ENCODE assay signal across 17 cellular contexts in the genomic region with DNA sequence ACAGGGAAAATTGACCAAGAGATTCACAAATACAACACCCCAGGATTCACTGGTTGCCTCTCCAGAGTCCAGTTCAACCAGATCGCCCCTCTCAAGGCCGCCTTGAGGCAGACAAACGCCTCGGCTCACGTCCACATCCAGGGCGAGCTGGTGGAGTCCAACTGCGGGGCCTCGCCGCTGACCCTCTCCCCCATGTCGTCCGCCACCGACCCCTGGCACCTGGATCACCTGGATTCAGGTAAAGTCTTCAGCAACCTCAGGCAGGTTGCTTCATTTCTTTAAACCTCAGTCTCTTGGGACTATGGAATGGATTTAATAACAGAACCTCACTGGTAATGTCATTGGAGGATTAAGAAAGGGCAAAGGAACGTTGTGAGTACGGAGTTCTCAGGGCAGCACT.
DNase-seq lines count a peak whose midpoint lies in the region; ATAC-seq and TF ChIP-seq lines count a peak whose summit lies in the region.
"Had no signal": no experiment of that assay in that cellular context is flagged by ENCODE, and none has a peak within 500 bp of the region (broad histone marks: within the 10 kb centered on the region; RNA-seq: fewer than 3 reads in every experiment).

No MANE protein-coding gene starts in this region.

- ATAC-seq in GM21381 (IDR thresholded peaks at IDR 0.05; ENCODE audit: unreplicated experiment) (no peak), mucosa of descending colon (no peak)
- ATAC-seq: A549; CD8-positive, alpha-beta T cell had no signal

- H2AK5ac ChIP-seq in neuronal stem cell (ENCODE audit: low read depth, low read length), result no peak overlapping the region

- peaks cover 6% of the 10 kb centered on the region for H3K79me1 ChIP-seq in neuronal stem cell (ENCODE audit: low read depth, low read length)

- H3K9me2 ChIP-seq in neural cell (ENCODE audit: insufficient read depth, low read length), result no peaks in the 10 kb centered on the region

- no peaks in the 10 kb centered on the region for H3K27me3 ChIP-seq in neural cell (ENCODE audit: insufficient read depth, low read depth, low read length)
- H3K27me3 ChIP-seq in neuronal stem cell (ENCODE audit: control insufficient read depth in 3 of 3, insufficient read depth in 3 of 3, low read depth in 1 of 3, low read length in 3 of 3), result no peaks in the 10 kb centered on the region
- H3K27me3 ChIP-seq: BLaER1 treated with 17β-estradiol and CSF1 and Interleukin-3, amounts not matched to agents 10 nM and 100 nM had no signal

- H3K23ac ChIP-seq in neuronal stem cell (ENCODE audit: low read depth, low read length, poor library complexity), result no peak overlapping the region

- H3K4me3 ChIP-seq in neural cell (ENCODE audit: low read length), result no peak overlapping the region
- H3K4me3 ChIP-seq in neuronal stem cell (ENCODE audit: low read length in 2 of 2), result no peak overlapping the region
- H3K4me3 ChIP-seq in mucosa of descending colon, result no peak overlapping the region
- H3K4me3 ChIP-seq: A549; BLaER1 treated with 17β-estradiol and CSF1 and Interleukin-3, amounts not matched to agents 10 nM and 100 nM had no signal

- H3K27ac ChIP-seq in neural cell (ENCODE audit: low read length) (peak overlapping the region; percentile 97), neuronal stem cell (replicated peaks; ENCODE audit: low read length) (no peak overlapping the region)
- H3K27ac ChIP-seq: 22Rv1; A549; BLaER1 treated with 17β-estradiol and CSF1 and Interleukin-3, amounts not matched to agents 10 nM and 100 nM; C4-2B had no signal

- H2BK120ac ChIP-seq in neuronal stem cell (ENCODE audit: low read depth, low read length), result no peak overlapping the region

- no peaks in the 10 kb centered on the region for H4K20me1 ChIP-seq in neural cell (ENCODE audit: insufficient read depth)
- H4K20me1 ChIP-seq: BLaER1 treated with 17β-estradiol and CSF1 and Interleukin-3, amounts not matched to agents 10 nM and 100 nM had no signal

- H4K91ac ChIP-seq in neuronal stem cell (ENCODE audit: low read depth, low read length, poor library complexity), result no peak overlapping the region

- H3K4me2 ChIP-seq in neural cell (ENCODE audit: low read length), result no peak overlapping the region
- H3K4me2 ChIP-seq in neuronal stem cell (ENCODE audit: insufficient read depth, low read length, poor library complexity, severe bottlenecking), result no peak overlapping the region
- H3K4me2 ChIP-seq: A549; BLaER1 treated with 17β-estradiol and CSF1 and Interleukin-3, amounts not matched to agents 10 nM and 100 nM had no signal

- intact Hi-C loops in mucosa of descending colon (cut with DNase I, micrococcal nuclease), result no loop called here

- H2AFZ ChIP-seq in neural cell (ENCODE audit: low read depth, low read length), result no peak overlapping the region
- H2AFZ ChIP-seq in neuronal stem cell (ENCODE audit: low read length), result no peak overlapping the region

- no peaks in the 10 kb centered on the region for H3F3A ChIP-seq in neural cell (ENCODE audit: insufficient read depth, low read length, poor library complexity, severe bottlenecking)

- no peak overlapping the region for H3K9ac ChIP-seq in neural cell (ENCODE audit: low read length)
- no peak overlapping the region for H3K9ac ChIP-seq in neuronal stem cell (ENCODE audit: low read depth, low read length, poor library complexity)
- H3K9ac ChIP-seq: BLaER1 treated with 17β-estradiol and CSF1 and Interleukin-3, amounts not matched to agents 10 nM and 100 nM had no signal

- H2BK15ac ChIP-seq in neuronal stem cell (ENCODE audit: low read length), result no peak overlapping the region

- H3K36me3 ChIP-seq in neural cell (ENCODE audit: insufficient read depth, low read length), result peaks cover 17% of the 10 kb centered on the region
- H3K36me3 ChIP-seq in neuronal stem cell (replicated peaks in 1 of 2; ENCODE audit: control insufficient read depth in 2 of 2, insufficient read depth in 2 of 2, low read length in 2 of 2), result peaks cover 0 to 17% of the 10 kb centered on the region in 2 donors
- H3K36me3 ChIP-seq in mucosa of descending colon (ENCODE audit: low read depth), result no peaks in the 10 kb centered on the region
- H3K36me3 ChIP-seq: BLaER1 treated with 17β-estradiol and CSF1 and Interleukin-3, amounts not matched to agents 10 nM and 100 nM had no signal

- peak overlapping the region; percentile 52 for H3K18ac ChIP-seq in neuronal stem cell (ENCODE audit: low read length)

- DNase-seq in NCI-H82 (lab: John Stamatoyannopoulos, UW), result peak; percentile 45
- no peak for DNase-seq in NCI-H82 treated with DMSO at 0.1 percent for 48 hours (lab: John Stamatoyannopoulos, UW; ENCODE audit: unreplicated experiment)
- DNase-seq in neuronal stem cell (ENCODE audit: low spot score), result no peak
- DNase-seq in mucosa of descending colon, result no peak
- DNase-seq: AML-193; Caco-2; Calu3; CD4-positive, alpha-beta T cell; CD8-positive, alpha-beta T cell; DMS79 treated with DMSO at 0.1 percent for 48 hours; GF-D8 had no signal

- H3K79me2 ChIP-seq in neural cell (replicated peaks; ENCODE audit: insufficient read depth, low read length), result peaks cover 55% of the 10 kb centered on the region

- no peak overlapping the region for H3K14ac ChIP-seq in neuronal stem cell (ENCODE audit: low read length)

- H2BK12ac ChIP-seq in neuronal stem cell (ENCODE audit: low read length), result no peak overlapping the region

- TF ChIP-seq RAD21 in neural cell (conservative IDR thresholded peaks at IDR 0.05), result no peak

- H3K9me3 ChIP-seq in neural cell (ENCODE audit: low read length), result no peaks in the 10 kb centered on the region
- H3K9me3 ChIP-seq in neuronal stem cell (replicated peaks in 1 of 2; ENCODE audit: control insufficient read depth in 2 of 2, insufficient read depth in 1 of 2, low read depth in 1 of 2, low read length in 2 of 2), result peaks cover 8 to 22% of the 10 kb centered on the region in 2 donors
- H3K9me3 ChIP-seq in mucosa of descending colon, result no peaks in the 10 kb centered on the region
- H3K9me3 ChIP-seq: A549, Caco-2 had no signal

- no peak overlapping the region for H2BK5ac ChIP-seq in neuronal stem cell (ENCODE audit: low read length)

- TF ChIP-seq EP300 in neural cell (conservative IDR thresholded peaks at IDR 0.05; ENCODE audit: poor library complexity, severe bottlenecking), result no peak

- TF ChIP-seq CTCF in neural cell (IDR thresholded peaks at IDR 0.05; ENCODE audit: poor library complexity, severe bottlenecking) (no peak), mucosa of descending colon (IDR thresholded peaks at IDR 0.05) (no peak)

- WGBS in neuronal stem cell (ENCODE audit: extremely low coverage in 2 of 2, insufficient read length in 2 of 2, insufficient replicate concordance in 1 of 2), 2 donors, result no CpG with 5 or more reads among the region's 14 CpGs

- no peak overlapping the region for H3K4ac ChIP-seq in neuronal stem cell (ENCODE audit: low read length)

- H4K8ac ChIP-seq in neuronal stem cell (ENCODE audit: low read depth, low read length), result no peak overlapping the region

- peaks cover 8 to 10% of the 10 kb centered on the region in 2 donors for H3K4me1 ChIP-seq in neuronal stem cell (ENCODE audit: control insufficient read depth in 2 of 2, insufficient read depth in 1 of 2, low read depth in 1 of 2, low read length in 2 of 2)
- H3K4me1 ChIP-seq in mucosa of descending colon (ENCODE audit: low read depth), result no peaks in the 10 kb centered on the region
- H3K4me1 ChIP-seq: A549; BLaER1 treated with 17β-estradiol and CSF1 and Interleukin-3, amounts not matched to agents 10 nM and 100 nM; Caco-2 had no signal

TF ChIP-seq in neural cell, 6 proteins besides CTCF, POLR2A, EP300 and RAD21:
- TF ChIP-seq MXI1 (conservative IDR thresholded peaks at IDR 0.05; ENCODE audit: poor library complexity, severe bottlenecking), result no peak
- no peak for TF ChIP-seq SMC3 (conservative IDR thresholded peaks at IDR 0.05; ENCODE audit: poor library complexity)
- no peak for TF ChIP-seq TAF1 (IDR thresholded peaks at IDR 0.05; ENCODE audit: low read depth)
- no peak for TF ChIP-seq POLR2AphosphoS5 (IDR thresholded peaks at IDR 0.05)
- TF ChIP-seq, protein P1, sequence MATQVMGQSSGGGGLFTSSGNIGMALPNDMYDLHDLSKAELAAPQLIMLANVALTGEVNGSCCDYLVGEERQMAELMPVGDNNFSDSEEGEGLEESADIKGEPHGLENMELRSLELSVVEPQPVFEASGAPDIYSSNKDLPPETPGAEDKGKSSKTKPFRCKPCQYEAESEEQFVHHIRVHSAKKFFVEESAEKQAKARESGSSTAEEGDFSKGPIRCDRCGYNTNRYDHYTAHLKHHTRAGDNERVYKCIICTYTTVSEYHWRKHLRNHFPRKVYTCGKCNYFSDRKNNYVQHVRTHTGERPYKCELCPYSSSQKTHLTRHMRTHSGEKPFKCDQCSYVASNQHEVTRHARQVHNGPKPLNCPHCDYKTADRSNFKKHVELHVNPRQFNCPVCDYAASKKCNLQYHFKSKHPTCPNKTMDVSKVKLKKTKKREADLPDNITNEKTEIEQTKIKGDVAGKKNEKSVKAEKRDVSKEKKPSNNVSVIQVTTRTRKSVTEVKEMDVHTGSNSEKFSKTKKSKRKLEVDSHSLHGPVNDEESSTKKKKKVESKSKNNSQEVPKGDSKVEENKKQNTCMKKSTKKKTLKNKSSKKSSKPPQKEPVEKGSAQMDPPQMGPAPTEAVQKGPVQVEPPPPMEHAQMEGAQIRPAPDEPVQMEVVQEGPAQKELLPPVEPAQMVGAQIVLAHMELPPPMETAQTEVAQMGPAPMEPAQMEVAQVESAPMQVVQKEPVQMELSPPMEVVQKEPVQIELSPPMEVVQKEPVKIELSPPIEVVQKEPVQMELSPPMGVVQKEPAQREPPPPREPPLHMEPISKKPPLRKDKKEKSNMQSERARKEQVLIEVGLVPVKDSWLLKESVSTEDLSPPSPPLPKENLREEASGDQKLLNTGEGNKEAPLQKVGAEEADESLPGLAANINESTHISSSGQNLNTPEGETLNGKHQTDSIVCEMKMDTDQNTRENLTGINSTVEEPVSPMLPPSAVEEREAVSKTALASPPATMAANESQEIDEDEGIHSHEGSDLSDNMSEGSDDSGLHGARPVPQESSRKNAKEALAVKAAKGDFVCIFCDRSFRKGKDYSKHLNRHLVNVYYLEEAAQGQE (IDR thresholded peaks at IDR 0.05; ENCODE audit: borderline replicate concordance), result no peak
- no peak for TF ChIP-seq EZH2 (IDR thresholded peaks at IDR 0.05; ENCODE audit: borderline replicate concordance, insufficient read depth, low read length, poor library complexity, severe bottlenecking)
